ENCODE assay signal across 10 cellular contexts in genomic region chr16:6016530-6017184, GRCh38.
DNase-seq lines count a peak whose midpoint lies in the region; ATAC-seq, FAIRE-seq and TF ChIP-seq lines count a peak whose summit lies in the region.
"Had no signal": no experiment of that assay in that cellular context is flagged by ENCODE, and none has a peak within 500 bp of the region (broad histone marks: within the 10 kb centered on the region; RNA-seq: fewer than 3 reads in every experiment).

No MANE protein-coding gene starts in this region.

- no peaks in the 10 kb centered on the region for H3K36me3 ChIP-seq in Caco-2 (ENCODE audit: control insufficient read depth, insufficient read depth, low read length)
- no peaks in the 10 kb centered on the region for H3K36me3 ChIP-seq in SJCRH30

- H3K27ac Mint-ChIP-seq in Caco-2 (ENCODE audit: unreplicated experiment) = no peak overlapping the region
- H3K27ac Mint-ChIP-seq: activated naive CD8-positive, alpha-beta T cell treated with anti-CD3 and anti-CD28 coated beads, Interleukin-2, amount 50 U/mL, for 24 hours had no signal

- CTCF ChIA-PET in Caco-2 (lab: Charles Lee) = interaction anchor here (1.0 to 2.3 kb wide), 4 partner anchors 47 to 627 kb away, joined by 3 to 7 read pairs (median 5); no protein-coding TSS in a partner anchor

- ATAC-seq in GM18498 (IDR thresholded peaks at IDR 0.05; ENCODE audit: unreplicated experiment) = no peak
- ATAC-seq: activated naive CD8-positive, alpha-beta T cell treated with anti-CD3 and anti-CD28 coated beads, Interleukin-2, amount 50 U/mL, for 24 hours had no signal

- H3K9me3 Mint-ChIP-seq in Caco-2 (ENCODE audit: unreplicated experiment) = no peaks in the 10 kb centered on the region
- H3K9me3 Mint-ChIP-seq: activated naive CD8-positive, alpha-beta T cell treated with anti-CD3 and anti-CD28 coated beads, Interleukin-2, amount 50 U/mL, for 24 hours had no signal

- H3K4me1 ChIP-seq in Caco-2 (no peaks in the 10 kb centered on the region), SJCRH30 (no peaks in the 10 kb centered on the region)

- FAIRE-seq in HTR-8/SVneo (lab: Jason Lieb, UNC) = no peak
- FAIRE-seq: islet of Langerhans had no signal

- POLR2A ChIA-PET in Caco-2 (lab: Charles Lee) = no interaction called here

- H3K36me3 Mint-ChIP-seq in Caco-2 (ENCODE audit: insufficient read depth, unreplicated experiment) = no peaks in the 10 kb centered on the region

- no TSS peak for BruUV-seq in Caco-2 (replicated peaks; lab: Mats Ljungman, UMichigan)

- no peaks in the 10 kb centered on the region for H3K27me3 Mint-ChIP-seq in Caco-2 (ENCODE audit: insufficient read depth, unreplicated experiment)

- no peaks in the 10 kb centered on the region for H3K4me1 Mint-ChIP-seq in Caco-2 (ENCODE audit: low read depth, unreplicated experiment)
- H3K4me1 Mint-ChIP-seq: activated naive CD8-positive, alpha-beta T cell treated with anti-CD3 and anti-CD28 coated beads, Interleukin-2, amount 50 U/mL, for 24 hours had no signal

- DNase-seq in Caco-2 (peak in 1 of 2 experiments; percentile 35), HTR-8/SVneo (ENCODE audit: insufficient read length, low spot score) (peak; percentile 4), SJCRH30 (peak; percentile 20 to 42), inferior parietal cortex (ENCODE audit: extremely low spot score) (peak; percentile 39), activated T-cell treated with anti-CD3 and anti-CD28 coated beads for 4 hours (no peak), NCI-H446 treated with DMSO at 0.1 percent for 48 hours (lab: John Stamatoyannopoulos, UW) (no peak), activated gamma-delta T cell (lab: John Stamatoyannopoulos, UW) (no peak)
- DNase-seq: activated naive CD8-positive, alpha-beta T cell treated with anti-CD3 and anti-CD28 coated beads, Interleukin-2, amount 50 U/mL, for 24 hours had no signal

- intact Hi-C loops in Caco-2 (cut with micrococcal nuclease; ENCODE audit: unreplicated experiment) = loop anchor here (1.0 kb wide), 1 partner anchor 65 kb away; no protein-coding TSS in a partner anchor

- H3K9me3 ChIP-seq in Caco-2 (no peaks in the 10 kb centered on the region), SJCRH30 (replicated peaks) (no peaks in the 10 kb centered on the region)

- no peak overlapping the region for H3K4me3 Mint-ChIP-seq in Caco-2 (ENCODE audit: unreplicated experiment)
- H3K4me3 Mint-ChIP-seq: activated naive CD8-positive, alpha-beta T cell treated with anti-CD3 and anti-CD28 coated beads, Interleukin-2, amount 50 U/mL, for 24 hours had no signal

- H3K4me3 ChIP-seq in Caco-2 (ENCODE audit: low read depth, low read length) (no peak overlapping the region), SJCRH30 (no peak overlapping the region)

- TF ChIP-seq CTCF in Caco-2 (IDR thresholded peaks at IDR 0.05; ENCODE audit: insufficient read depth in 1 of 2, low read depth in 1 of 2, low read length in 1 of 2, severe bottlenecking in 1 of 2, unreplicated experiment in 1 of 2) = peak; percentile 33 to 51

- H3K27ac ChIP-seq in SJCRH30 = no peak overlapping the region

- H3K27me3 ChIP-seq in Caco-2 (replicated peaks; ENCODE audit: control insufficient read depth, insufficient read depth, low read length) (no peaks in the 10 kb centered on the region), SJCRH30 (no peaks in the 10 kb centered on the region)

Comparison
In these comparisons a context has a peak if more than half of its experiments do, and no peak if none do; other contexts are left out.
1. DNase-seq: peak in HTR-8/SVneo (single experiment), SJCRH30 (2 of 2) and inferior parietal cortex (single experiment); none in activated T-cell treated with anti-CD3 and anti-CD28 coated beads for 4 hours (single experiment), NCI-H446 treated with DMSO at 0.1 percent for 48 hours (single experiment) and activated gamma-delta T cell (single experiment).